In the genomic region with DNA sequence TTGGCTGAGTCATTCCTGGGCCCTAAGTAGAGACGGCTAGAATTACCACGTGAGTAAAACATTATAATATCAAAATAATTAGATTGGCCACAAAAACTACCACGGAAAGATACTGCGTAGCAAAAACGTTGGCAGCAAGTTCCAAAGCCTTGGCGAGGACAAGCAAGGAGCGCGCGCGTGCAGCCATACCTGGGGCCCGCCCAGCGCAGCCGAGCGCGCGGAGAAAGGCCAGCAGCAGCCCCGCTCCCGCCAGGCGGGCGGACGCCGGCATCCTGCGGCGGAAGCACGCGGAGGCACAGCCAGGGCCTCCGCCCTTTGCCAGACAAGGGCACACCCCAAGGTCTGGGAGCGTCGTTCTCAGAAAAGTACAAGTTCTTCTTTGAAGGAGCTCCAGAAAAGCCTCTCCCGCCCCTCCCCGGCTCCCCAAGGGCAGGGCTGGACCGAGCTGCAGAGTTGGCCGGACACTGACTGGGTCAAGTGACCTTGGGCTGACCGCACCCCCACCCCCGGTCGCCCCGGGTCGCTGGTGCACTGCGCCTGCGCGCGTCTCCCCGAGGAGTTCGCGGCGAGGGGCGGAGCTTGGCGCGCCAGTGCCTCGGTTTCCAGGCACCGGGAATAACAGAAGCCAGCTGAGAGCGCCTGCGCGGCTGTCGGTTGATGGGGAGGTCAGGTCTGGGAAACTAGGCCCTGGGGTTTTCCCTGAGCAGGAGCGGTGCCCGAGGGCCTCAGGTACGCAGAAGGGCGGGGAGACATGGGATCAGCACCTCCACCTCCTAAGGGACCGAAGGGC, we compare ENCODE assay signal across 2 cellular contexts.
TF ChIP-seq lines count a peak whose summit lies in the region.

Gene ZC2HC1C (plus strand): TSS at position 621 of the 790 bp plus-strand sequence. CDS start 933 bp downstream, outside the sequence.

TF ChIP-seq in HEK293, 187 proteins besides CTCF, POLR2A, EP300 and RAD21 (continued from another document and continues in another):
- TF ChIP-seq PRDM2 (tag by site-specific recombination; IDR thresholded peaks at IDR 0.05; ENCODE audit: borderline replicate concordance) (no peak), EGR2 (tag by site-specific recombination; IDR thresholded peaks at IDR 0.05; ENCODE audit: low read depth) (no peak), SP2 (tag by site-specific recombination; IDR thresholded peaks at IDR 0.05) (0 out of 2 replicates have a peak, but pooled peaks have one; percentile 26), HOXD13 (CRISPR knock-in tag; IDR thresholded peaks at IDR 0.05; ENCODE audit: borderline replicate concordance) (no peak), ZBTB8A (tag by site-specific recombination; IDR thresholded peaks at IDR 0.05) (0 out of 2 replicates have a peak, but pooled peaks have one; percentile 27), ZNF501 (tag by site-specific recombination; IDR thresholded peaks at IDR 0.05) (0 out of 2 replicates have a peak, but pooled peaks have one; percentile 14), ZNF707 (tag by site-specific recombination; IDR thresholded peaks at IDR 0.05) (no peak), ZNF555 (tag by site-specific recombination; conservative IDR thresholded peaks at IDR 0.05) (no peak), ZNF214 (tag by site-specific recombination; IDR thresholded peaks at IDR 0.05; ENCODE audit: borderline replicate concordance) (no peak)
- TF ChIP-seq, protein P1, sequence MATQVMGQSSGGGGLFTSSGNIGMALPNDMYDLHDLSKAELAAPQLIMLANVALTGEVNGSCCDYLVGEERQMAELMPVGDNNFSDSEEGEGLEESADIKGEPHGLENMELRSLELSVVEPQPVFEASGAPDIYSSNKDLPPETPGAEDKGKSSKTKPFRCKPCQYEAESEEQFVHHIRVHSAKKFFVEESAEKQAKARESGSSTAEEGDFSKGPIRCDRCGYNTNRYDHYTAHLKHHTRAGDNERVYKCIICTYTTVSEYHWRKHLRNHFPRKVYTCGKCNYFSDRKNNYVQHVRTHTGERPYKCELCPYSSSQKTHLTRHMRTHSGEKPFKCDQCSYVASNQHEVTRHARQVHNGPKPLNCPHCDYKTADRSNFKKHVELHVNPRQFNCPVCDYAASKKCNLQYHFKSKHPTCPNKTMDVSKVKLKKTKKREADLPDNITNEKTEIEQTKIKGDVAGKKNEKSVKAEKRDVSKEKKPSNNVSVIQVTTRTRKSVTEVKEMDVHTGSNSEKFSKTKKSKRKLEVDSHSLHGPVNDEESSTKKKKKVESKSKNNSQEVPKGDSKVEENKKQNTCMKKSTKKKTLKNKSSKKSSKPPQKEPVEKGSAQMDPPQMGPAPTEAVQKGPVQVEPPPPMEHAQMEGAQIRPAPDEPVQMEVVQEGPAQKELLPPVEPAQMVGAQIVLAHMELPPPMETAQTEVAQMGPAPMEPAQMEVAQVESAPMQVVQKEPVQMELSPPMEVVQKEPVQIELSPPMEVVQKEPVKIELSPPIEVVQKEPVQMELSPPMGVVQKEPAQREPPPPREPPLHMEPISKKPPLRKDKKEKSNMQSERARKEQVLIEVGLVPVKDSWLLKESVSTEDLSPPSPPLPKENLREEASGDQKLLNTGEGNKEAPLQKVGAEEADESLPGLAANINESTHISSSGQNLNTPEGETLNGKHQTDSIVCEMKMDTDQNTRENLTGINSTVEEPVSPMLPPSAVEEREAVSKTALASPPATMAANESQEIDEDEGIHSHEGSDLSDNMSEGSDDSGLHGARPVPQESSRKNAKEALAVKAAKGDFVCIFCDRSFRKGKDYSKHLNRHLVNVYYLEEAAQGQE (tag by site-specific recombination; IDR thresholded peaks at IDR 0.05) = no peak

TF ChIP-seq in K562, 482 proteins besides CTCF, POLR2A, EP300 and RAD21 (continued from another document and continues in another):
- TF ChIP-seq MBD2 (IDR thresholded peaks at IDR 0.05; ENCODE audit: borderline replicate concordance, low read depth) (peak; percentile 11; the same call in 1 of the 2 replicates), KLF10 (CRISPR knock-in tag; IDR thresholded peaks at IDR 0.05) (no peak), STAT6 (CRISPR knock-in tag; IDR thresholded peaks at IDR 0.05) (no peak), KLF13 (tag; IDR thresholded peaks at IDR 0.05; ENCODE audit: borderline replicate concordance, low read depth) (peak; percentile 43; the same call in 1 of the 2 replicates), SREBF2 (CRISPR knock-in tag; IDR thresholded peaks at IDR 0.05) (no peak), MECOM (CRISPR knock-in tag; IDR thresholded peaks at IDR 0.05) (no peak; the same call in 1 of the 2 replicates), ZNF707 (CRISPR knock-in tag; conservative IDR thresholded peaks at IDR 0.05) (no peak), CBFB (CRISPR knock-in tag; IDR thresholded peaks at IDR 0.05) (no peak), ZNF740 (CRISPR knock-in tag; IDR thresholded peaks at IDR 0.05) (peak; percentile 96), ZNF740 (tag; IDR thresholded peaks at IDR 0.05) (peak in 1 of 2 experiments; percentile 95; a peak in 2 of 4 replicates), XRCC4 (IDR thresholded peaks at IDR 0.05; ENCODE audit: extremely low read depth, insufficient read depth, insufficient read length) (no peak), KHSRP (IDR thresholded peaks at IDR 0.05) (no peak), ETV6 (IDR thresholded peaks at IDR 0.05; ENCODE audit: borderline replicate concordance in 1 of 2, low read depth in 2 of 2, low read length in 1 of 2) (no peak), ETV6 (CRISPR knock-in tag; IDR thresholded peaks at IDR 0.05; ENCODE audit: borderline replicate concordance) (no peak), E2F5 (CRISPR knock-in tag; IDR thresholded peaks at IDR 0.05) (no peak), LARP7 (IDR thresholded peaks at IDR 0.05) (no peak), CREB5 (CRISPR knock-in tag; IDR thresholded peaks at IDR 0.05) (no peak), ZNF384 (IDR thresholded peaks at IDR 0.05; ENCODE audit: low read depth, low read length) (no peak), ZBTB1 (CRISPR knock-in tag; IDR thresholded peaks at IDR 0.05; ENCODE audit: borderline replicate concordance, low read depth) (no peak), NR2F6 (CRISPR knock-in tag; IDR thresholded peaks at IDR 0.05) (no peak), BCLAF1 (IDR thresholded peaks at IDR 0.05; ENCODE audit: borderline replicate concordance in 1 of 2, control insufficient read depth in 1 of 2, low read depth in 2 of 2, low read length in 1 of 2) (no peak), TEAD2 (tag; IDR thresholded peaks at IDR 0.05) (no peak), FOXP1 (CRISPR knock-in tag; IDR thresholded peaks at IDR 0.05) (peak; percentile 80; the same call in 1 of the 2 replicates), BACH1 (tag; IDR thresholded peaks at IDR 0.05) (no peak; the same call in 1 of the 2 replicates), ARID1B (IDR thresholded peaks at IDR 0.05) (no peak), ZNF24 (IDR thresholded peaks at IDR 0.05) (no peak), HMGN3 (IDR thresholded peaks at IDR 0.05; ENCODE audit: borderline replicate concordance, extremely low read depth, insufficient read length, low read depth, low read length) (peak; percentile 89), NRF1 (conservative IDR thresholded peaks at IDR 0.05 in 1 of 2, IDR thresholded peaks at IDR 0.05 in 1 of 2) (peak; percentile 99), ZBTB17 (CRISPR knock-in tag; IDR thresholded peaks at IDR 0.05) (no peak; the same call in 1 of the 2 replicates), CBX8 (IDR thresholded peaks at IDR 0.05; ENCODE audit: borderline replicate concordance, extremely low read depth, low read depth, low read length, poor library complexity, severe bottlenecking) (no peak), RB1 (IDR thresholded peaks at IDR 0.05; ENCODE audit: low read depth) (peak; percentile 86; the same call in 1 of the 2 replicates), IRF2 (CRISPR knock-in tag; IDR thresholded peaks at IDR 0.05) (no peak), NFXL1 (CRISPR knock-in tag; IDR thresholded peaks at IDR 0.05) (no peak)
- TF ChIP-seq, protein P2, sequence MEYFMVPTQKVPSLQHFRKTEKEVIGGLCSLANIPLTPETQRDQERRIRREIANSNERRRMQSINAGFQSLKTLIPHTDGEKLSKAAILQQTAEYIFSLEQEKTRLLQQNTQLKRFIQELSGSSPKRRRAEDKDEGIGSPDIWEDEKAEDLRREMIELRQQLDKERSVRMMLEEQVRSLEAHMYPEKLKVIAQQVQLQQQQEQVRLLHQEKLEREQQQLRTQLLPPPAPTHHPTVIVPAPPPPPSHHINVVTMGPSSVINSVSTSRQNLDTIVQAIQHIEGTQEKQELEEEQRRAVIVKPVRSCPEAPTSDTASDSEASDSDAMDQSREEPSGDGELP (CRISPR knock-in tag; IDR thresholded peaks at IDR 0.05; ENCODE audit: borderline replicate concordance) = peak; percentile 89
- TF ChIP-seq, protein P3, sequence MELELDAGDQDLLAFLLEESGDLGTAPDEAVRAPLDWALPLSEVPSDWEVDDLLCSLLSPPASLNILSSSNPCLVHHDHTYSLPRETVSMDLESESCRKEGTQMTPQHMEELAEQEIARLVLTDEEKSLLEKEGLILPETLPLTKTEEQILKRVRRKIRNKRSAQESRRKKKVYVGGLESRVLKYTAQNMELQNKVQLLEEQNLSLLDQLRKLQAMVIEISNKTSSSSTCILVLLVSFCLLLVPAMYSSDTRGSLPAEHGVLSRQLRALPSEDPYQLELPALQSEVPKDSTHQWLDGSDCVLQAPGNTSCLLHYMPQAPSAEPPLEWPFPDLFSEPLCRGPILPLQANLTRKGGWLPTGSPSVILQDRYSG (tag; conservative IDR thresholded peaks at IDR 0.05; ENCODE audit: low read depth) = no peak
- TF ChIP-seq, protein P4, sequence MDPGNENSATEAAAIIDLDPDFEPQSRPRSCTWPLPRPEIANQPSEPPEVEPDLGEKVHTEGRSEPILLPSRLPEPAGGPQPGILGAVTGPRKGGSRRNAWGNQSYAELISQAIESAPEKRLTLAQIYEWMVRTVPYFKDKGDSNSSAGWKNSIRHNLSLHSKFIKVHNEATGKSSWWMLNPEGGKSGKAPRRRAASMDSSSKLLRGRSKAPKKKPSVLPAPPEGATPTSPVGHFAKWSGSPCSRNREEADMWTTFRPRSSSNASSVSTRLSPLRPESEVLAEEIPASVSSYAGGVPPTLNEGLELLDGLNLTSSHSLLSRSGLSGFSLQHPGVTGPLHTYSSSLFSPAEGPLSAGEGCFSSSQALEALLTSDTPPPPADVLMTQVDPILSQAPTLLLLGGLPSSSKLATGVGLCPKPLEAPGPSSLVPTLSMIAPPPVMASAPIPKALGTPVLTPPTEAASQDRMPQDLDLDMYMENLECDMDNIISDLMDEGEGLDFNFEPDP (CRISPR knock-in tag; IDR thresholded peaks at IDR 0.05) = no peak
